In the genomic region with DNA sequence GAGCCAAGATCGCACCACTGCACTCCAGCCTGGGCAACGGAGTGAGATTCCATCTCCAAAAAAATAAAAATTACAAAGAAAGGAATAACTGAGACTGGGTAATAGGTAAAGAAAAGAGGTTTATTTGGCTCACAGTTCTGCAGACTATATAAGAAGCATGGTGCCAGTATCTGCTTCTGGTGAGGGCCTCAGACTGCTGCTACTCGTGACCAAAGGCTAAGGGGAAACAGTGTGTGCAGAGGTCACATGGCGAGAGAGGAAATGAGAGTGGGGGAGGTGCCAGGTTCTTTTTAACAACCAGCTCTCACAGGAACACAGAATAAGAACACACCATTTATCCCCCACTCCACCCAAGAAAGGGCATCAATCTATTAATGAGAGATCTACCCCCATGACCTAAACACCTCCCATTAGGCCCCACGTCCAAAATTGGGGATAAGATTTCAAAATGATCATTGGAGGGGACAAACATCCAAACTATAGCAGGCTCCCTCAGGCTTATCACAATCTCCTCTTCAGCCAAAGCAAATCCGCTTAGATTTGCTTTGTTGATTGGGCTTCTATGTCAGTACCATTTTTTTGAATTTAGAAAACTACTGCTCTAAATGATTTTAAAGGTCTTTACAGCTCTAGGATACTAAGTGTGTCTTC, we compare ENCODE assay signal across 9 cellular contexts.
DNase-seq lines count a peak whose midpoint lies in the region; ATAC-seq and TF ChIP-seq lines count a peak whose summit lies in the region.
"Had no signal": no experiment of that assay in that cellular context is flagged by ENCODE, and none has a peak within 500 bp of the region (broad histone marks: within the 10 kb centered on the region; RNA-seq: fewer than 3 reads in every experiment).

No MANE protein-coding gene starts in this region.

- peaks cover 6 to 41% (median 29%) of the 10 kb centered on the region in 6 donors for H3K4me1 ChIP-seq in spleen

- peak overlapping the region in 5 of 8 donors; percentile 27 to 59 (median 48) for H3K27ac ChIP-seq in spleen
- no peak overlapping the region for H3K27ac ChIP-seq in substantia nigra (ENCODE audit: low read depth, low read length, poor library complexity, severe bottlenecking)
- H3K27ac ChIP-seq: right atrium auricular region had no signal

- H3K36me3 Mint-ChIP-seq in activated naive CD8-positive, alpha-beta T cell: no peaks in the 10 kb centered on the region

- H3K4me3 ChIP-seq in spleen: no peak overlapping the region
- H3K4me3 ChIP-seq: right atrium auricular region had no signal

- no peaks in the 10 kb centered on the region for H3K27me3 Mint-ChIP-seq in activated naive CD8-positive, alpha-beta T cell

- peak overlapping the region; percentile 19 for H3K27ac Mint-ChIP-seq in activated naive CD8-positive, alpha-beta T cell

- peak; percentile 12 for DNase-seq in NK-92 treated with Interleukin-12 subunit alpha and Interleukin-12 subunit beta, amount 100 ng/mL, for 24 hours (lab: John Stamatoyannopoulos, UW)
- DNase-seq in NK-92 (lab: John Stamatoyannopoulos, UW; ENCODE audit: unreplicated experiment): no peak
- DNase-seq in NCI-H1092 treated with DMSO at 0.1 percent for 48 hours (lab: John Stamatoyannopoulos, UW): peak; percentile 90
- DNase-seq in spleen: peak; percentile 75
- no peak for DNase-seq in anterior cingulate cortex (lab: John Stamatoyannopoulos, UW)
- no peak for DNase-seq in substantia nigra (lab: John Stamatoyannopoulos, UW)

- no peak for ATAC-seq in HG03457 (IDR thresholded peaks at IDR 0.05; ENCODE audit: unreplicated experiment)

- peaks cover 0 to 6% (median 0%) of the 10 kb centered on the region in 8 donors for H3K9me3 ChIP-seq in spleen
- H3K9me3 ChIP-seq: right atrium auricular region had no signal

- intact Hi-C loops in spleen (cut with DNase I; ENCODE audit: low total_unique reads): no loop called here

- WGBS in spleen, 5 donors: 60 to 72% (median 62%) methylated on average over 6 of the region's 6 CpGs

- peaks cover 32% of the 10 kb centered on the region for H3K4me1 Mint-ChIP-seq in activated naive CD8-positive, alpha-beta T cell (ENCODE audit: low read depth)

- no peaks in the 10 kb centered on the region for H3K27me3 ChIP-seq in spleen (replicated peaks in 1 of 7)
- H3K27me3 ChIP-seq: right atrium auricular region had no signal

- TF ChIP-seq CTCF in spleen (IDR thresholded peaks at IDR 0.05 in 8 of 11, conservative IDR thresholded peaks at IDR 0.05 in 3 of 11): no peak

- no peaks in the 10 kb centered on the region for H3K9me3 Mint-ChIP-seq in activated naive CD8-positive, alpha-beta T cell (ENCODE audit: low read depth)

- no peak for TF ChIP-seq POLR2A in spleen (IDR thresholded peaks at IDR 0.05)

- peak overlapping the region; percentile 17 for H3K4me3 Mint-ChIP-seq in activated naive CD8-positive, alpha-beta T cell

- H3K36me3 ChIP-seq in spleen: no peaks in the 10 kb centered on the region
- H3K36me3 ChIP-seq: right atrium auricular region had no signal

Comparison
In these comparisons a context has a peak if more than half of its experiments do, and no peak if none do; other contexts are left out.
1. DNase-seq: peak in NK-92 treated with Interleukin-12 subunit alpha and Interleukin-12 subunit beta, amount 100 ng/mL, for 24 hours (single experiment), NCI-H1092 treated with DMSO at 0.1 percent for 48 hours (single experiment) and spleen (single experiment); none in NK-92 (single experiment), anterior cingulate cortex (0 of 58) and substantia nigra (0 of 49).